In the genomic region with DNA sequence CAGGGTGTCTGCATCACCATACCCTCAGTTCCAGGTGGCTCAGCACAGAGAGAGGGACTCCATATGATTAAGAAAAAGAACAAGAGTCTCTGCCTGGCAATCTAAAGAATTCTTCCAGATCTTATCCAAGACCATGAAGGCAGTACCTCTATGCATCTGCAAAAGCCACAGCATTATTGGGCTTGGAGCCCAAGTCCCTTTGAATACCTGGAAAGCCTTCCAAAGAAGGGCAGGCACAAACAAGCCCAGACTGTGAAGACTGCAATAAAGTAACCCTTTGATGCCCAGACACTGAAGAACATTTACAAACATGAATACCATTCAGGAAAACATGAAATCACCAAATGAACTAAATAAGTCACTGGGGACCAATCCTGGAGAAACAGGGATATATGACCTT, we compare ENCODE assay signal across 22 cellular contexts.
"Had no signal": no experiment of that assay in that cellular context is flagged by ENCODE, and none has a peak within 500 bp of the region (broad histone marks: within the 10 kb centered on the region; RNA-seq: fewer than 3 reads in every experiment).

No MANE protein-coding gene starts in this region.

- H3K4me3 ChIP-seq: K562 had no signal

- DNase-seq: Kasumi-1; MV-4-11; NCI-H1048; NCI-H1436; NCI-H187; NCI-H2029; NCI-H2081 treated with DMSO at 0.1 percent for 48 hours; NCI-H2227 treated with DMSO at 0.1 percent for 48 hours; NCI-H524; NCI-H526 treated with DMSO at 0.1 percent for 48 hours; NCI-H748 treated with DMSO at 0.1 percent for 48 hours; NK-92 treated with Interleukin-12 subunit alpha and Interleukin-12 subunit beta, amount 100 ng/mL, for 24 hours; PC-3; SHP77; SK-N-SH; SW 1271 had no signal

- H3K27ac Mint-ChIP-seq: IgD-negative memory B cell had no signal

- H3K27ac ChIP-seq: HL-60, KMS-11, RWPE1 had no signal

- H3K4me3 Mint-ChIP-seq: IgD-negative memory B cell had no signal

- ATAC-seq: K562, Panc1, PC-3 had no signal

- H3K36me3 Mint-ChIP-seq: IgD-negative memory B cell had no signal

- H3K9me3 Mint-ChIP-seq: IgD-negative memory B cell had no signal

- H3K9me3 ChIP-seq: SK-N-SH had no signal
